Comparison of ENCODE assay signal across 8 cellular contexts in the genomic region with DNA sequence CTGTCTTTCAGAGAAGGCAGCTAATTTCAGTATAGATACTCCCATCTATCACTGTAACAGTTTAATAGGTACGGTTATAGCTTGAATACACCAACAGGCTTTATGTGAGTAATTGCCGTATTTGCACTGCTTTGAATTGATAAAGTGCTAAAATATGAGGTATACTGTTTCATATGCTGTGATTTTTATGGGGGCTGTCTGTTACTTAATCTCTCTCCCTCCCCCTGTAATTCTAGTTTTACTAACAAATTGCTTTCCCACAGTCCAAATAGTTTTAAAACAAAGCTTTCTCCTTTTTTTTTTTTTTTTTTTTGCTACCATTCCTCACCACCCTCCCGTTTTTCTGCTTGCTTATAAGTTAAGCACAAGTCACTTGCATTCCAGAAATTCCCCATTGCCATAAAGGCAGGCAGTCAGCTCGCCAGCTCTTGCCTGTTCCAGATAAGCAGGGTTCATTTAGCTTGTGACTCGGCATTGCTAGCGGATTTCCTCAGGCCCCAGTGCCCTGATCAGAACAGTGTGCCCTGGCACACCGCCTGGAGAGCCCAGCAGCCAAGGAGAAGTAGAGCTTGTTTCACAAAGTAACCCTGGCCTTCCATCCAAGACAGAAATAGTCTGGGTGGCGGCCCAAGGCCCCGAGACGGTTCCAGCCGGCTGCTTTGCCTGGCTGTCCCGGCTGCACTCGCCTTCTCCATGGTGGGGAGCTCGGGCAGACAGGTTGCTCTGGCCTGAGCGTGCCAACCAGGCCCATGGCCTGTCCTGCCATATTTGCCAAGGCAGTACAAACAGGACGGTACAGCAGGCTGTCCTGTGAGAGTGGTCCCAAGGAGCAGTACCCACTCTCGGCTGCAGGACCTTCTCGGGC. TPM values are rescaled to one million over a fixed set of nuclear protein-coding genes. Genes with fewer than 3 reads are reported as not detected.
DNase-seq lines count a peak whose midpoint lies in the region; ATAC-seq and TF ChIP-seq lines count a peak whose summit lies in the region.

No MANE protein-coding gene starts in this region.

- CTCF ChIA-PET in activated CD8-positive, alpha-beta T cell treated with anti-CD3 and anti-CD28 coated beads, Interleukin-2, amount 10 ng/mL, durations not matched to agents 7 days and 5 days (lab: Charles Lee): interaction anchor here (0.8 to 3.9 kb wide), 7 partner anchors 13 to 209 kb away, joined by 3 to 22 read pairs (median 6); no protein-coding TSS in a partner anchor

- H3K27me3 Mint-ChIP-seq in activated CD8-positive, alpha-beta T cell treated with anti-CD3 and anti-CD28 coated beads, Interleukin-2, amount 10 ng/mL, durations not matched to agents 7 days and 5 days (ENCODE audit: low read depth): no peaks in the 10 kb centered on the region

- no peaks in the 10 kb centered on the region for H3K36me3 ChIP-seq in SK-N-MC (ENCODE audit: insufficient read depth, low read length)
- H3K36me3 ChIP-seq in mucosa of rectum (ENCODE audit: control insufficient read depth in 2 of 2, insufficient read depth in 2 of 2, low read length in 2 of 2): peaks cover 2 to 7% of the 10 kb centered on the region in 2 donors

- no peak overlapping the region for H3K27ac Mint-ChIP-seq in activated CD8-positive, alpha-beta T cell treated with anti-CD3 and anti-CD28 coated beads, Interleukin-2, amount 10 ng/mL, durations not matched to agents 7 days and 5 days

- POLR2A ChIA-PET in activated CD8-positive, alpha-beta T cell treated with anti-CD3 and anti-CD28 coated beads, Interleukin-2, amount 10 ng/mL, durations not matched to agents 7 days and 5 days (lab: Charles Lee): no interaction called here

- no peak for ATAC-seq in activated CD8-positive, alpha-beta T cell treated with anti-CD3 and anti-CD28 coated beads, Interleukin-2, amount 10 ng/mL, durations not matched to agents 7 days and 5 days

- TF ChIP-seq CTCF in GM10266 (IDR thresholded peaks at IDR 0.05; ENCODE audit: control insufficient read depth, insufficient read depth, low read depth, missing control alignments): no peak

- peaks cover 4% of the 10 kb centered on the region for H3K36me3 Mint-ChIP-seq in activated CD8-positive, alpha-beta T cell treated with anti-CD3 and anti-CD28 coated beads, Interleukin-2, amount 10 ng/mL, durations not matched to agents 7 days and 5 days (ENCODE audit: low read depth)

- no peak overlapping the region for H3K4me3 Mint-ChIP-seq in activated CD8-positive, alpha-beta T cell treated with anti-CD3 and anti-CD28 coated beads, Interleukin-2, amount 10 ng/mL, durations not matched to agents 7 days and 5 days

- no peaks in the 10 kb centered on the region for H3K27me3 ChIP-seq in mucosa of rectum (ENCODE audit: control insufficient read depth in 2 of 2, insufficient read depth in 2 of 2, low read length in 2 of 2)

- peak; percentile 65 for DNase-seq in COLO829 (ENCODE audit: low spot score)
- DNase-seq in SK-N-MC (ENCODE audit: low read depth, low spot score): no peak
- peak; percentile 100 for DNase-seq in fibroblast of gingiva (ENCODE audit: low read depth)
- no peak for DNase-seq in GM10266 (ENCODE audit: extremely low spot score)
- no peak for DNase-seq in NCI-H2029 treated with DMSO at 0.1 percent for 48 hours (lab: John Stamatoyannopoulos, UW)
- no peak for DNase-seq in stimulated activated naive CD4-positive, alpha-beta T cell treated with Interleukin-2 at 50 U/mL for 16 hours (lab: John Stamatoyannopoulos, UW)
- DNase-seq in activated CD8-positive, alpha-beta T cell treated with anti-CD3 and anti-CD28 coated beads, Interleukin-2, amount 10 ng/mL, durations not matched to agents 7 days and 5 days: no peak

- H3K4me1 ChIP-seq in mucosa of rectum (ENCODE audit: control insufficient read depth in 2 of 2, insufficient read depth in 2 of 2, low read length in 2 of 2): peaks cover 14 to 27% of the 10 kb centered on the region in 2 donors

- H3K9me3 ChIP-seq in SK-N-MC (ENCODE audit: low read depth, low read length) (no peaks in the 10 kb centered on the region), mucosa of rectum (ENCODE audit: control insufficient read depth in 2 of 2, low read length in 2 of 2) (no peaks in the 10 kb centered on the region)

- H3K9me3 Mint-ChIP-seq in activated CD8-positive, alpha-beta T cell treated with anti-CD3 and anti-CD28 coated beads, Interleukin-2, amount 10 ng/mL, durations not matched to agents 7 days and 5 days (ENCODE audit: insufficient read depth): no peaks in the 10 kb centered on the region

- peak overlapping the region; percentile 39 for H3K4me3 ChIP-seq in SK-N-MC
- H3K4me3 ChIP-seq in mucosa of rectum (ENCODE audit: low read length in 2 of 2): no peak overlapping the region

- peaks cover 33% of the 10 kb centered on the region for H3K4me1 Mint-ChIP-seq in activated CD8-positive, alpha-beta T cell treated with anti-CD3 and anti-CD28 coated beads, Interleukin-2, amount 10 ng/mL, durations not matched to agents 7 days and 5 days (ENCODE audit: low read depth)

- H3K27ac ChIP-seq in SK-N-MC (peak overlapping the region; percentile 93), mucosa of rectum (ENCODE audit: low read depth in 2 of 2, low read length in 2 of 2) (peak overlapping the region; percentile 18 to 59)

- H3K9ac ChIP-seq in SK-N-MC (ENCODE audit: insufficient read length) (peak overlapping the region; percentile 43), mucosa of rectum (ENCODE audit: low read depth in 1 of 2, low read length in 2 of 2) (peak overlapping the region in 1 of 2 donors; percentile 8)

RNA-seq across cellular contexts. Expression of a gene that starts 43.5 kb away (rescaled TPM):
- not detected for total RNA-seq in activated CD8-positive, alpha-beta T cell treated with anti-CD3 and anti-CD28 coated beads, Interleukin-2, amount 10 ng/mL, durations not matched to agents 7 days and 5 days

Comparison
In these comparisons a context has a peak if more than half of its experiments do, and no peak if none do; other contexts are left out.
1. DNase-seq: peak in COLO829 (single experiment) and fibroblast of gingiva (single experiment); none in SK-N-MC (single experiment), GM10266 (single experiment), NCI-H2029 treated with DMSO at 0.1 percent for 48 hours (single experiment), stimulated activated naive CD4-positive, alpha-beta T cell treated with Interleukin-2 at 50 U/mL for 16 hours (single experiment) and activated CD8-positive, alpha-beta T cell treated with anti-CD3 and anti-CD28 coated beads, Interleukin-2, amount 10 ng/mL, durations not matched to agents 7 days and 5 days (single experiment).